25 cellular contexts compared by ENCODE assay signal in genomic region chr3:105904251-105904650, GRCh38.
"Had no signal": no experiment of that assay in that cellular context is flagged by ENCODE, and none has a peak within 500 bp of the region (broad histone marks: within the 10 kb centered on the region; RNA-seq: fewer than 3 reads in every experiment).

No MANE protein-coding gene starts in this region.

- H3K9ac ChIP-seq: KMS-11 had no signal

- H3K4me2 ChIP-seq: KMS-11 had no signal

- H3K27me3 Mint-ChIP-seq: activated CD8-positive, alpha-beta T cell treated with anti-CD3 and anti-CD28 coated beads for 36 hours; activated naive CD8-positive, alpha-beta T cell treated with anti-CD3 and anti-CD28 coated beads, Interleukin-2, amount 50 U/mL, for 24 hours had no signal

- H3K27ac ChIP-seq: KMS-11, Peyer's patch, RWPE1, SJSA1 had no signal

- H3K36me3 ChIP-seq: MG63, Peyer's patch, SJSA1 had no signal

- H3K9me3 ChIP-seq: MG63, Peyer's patch, SJSA1 had no signal

- H3K27ac Mint-ChIP-seq: activated CD8-positive, alpha-beta T cell treated with anti-CD3 and anti-CD28 coated beads for 36 hours; activated naive CD4-positive, alpha-beta T cell treated with anti-CD3 and anti-CD28 coated beads, Interleukin-2, amount 50 U/mL, for 72 hours; activated naive CD8-positive, alpha-beta T cell treated with anti-CD3 and anti-CD28 coated beads, Interleukin-2, amount 50 U/mL, for 24 hours; activated T-helper 1 cell treated with anti-CD3 and anti-CD28 coated beads, Interleukin-12 subunit alpha, Interleukin-12 subunit beta, Interleukin-2, Interleukin-4 antibody, amounts not matched to agents 30 ng/mL and 10 ng/mL and 1 ng/mL, durations not matched to agents 14 hours and 24 hours and 36 hours had no signal

- H3K4me3 Mint-ChIP-seq: activated CD8-positive, alpha-beta T cell treated with anti-CD3 and anti-CD28 coated beads for 36 hours; activated naive CD8-positive, alpha-beta T cell treated with anti-CD3 and anti-CD28 coated beads, Interleukin-2, amount 50 U/mL, for 24 hours; activated T-helper 1 cell treated with anti-CD3 and anti-CD28 coated beads, Interleukin-12 subunit alpha, Interleukin-12 subunit beta, Interleukin-2, Interleukin-4 antibody, amounts not matched to agents 30 ng/mL and 10 ng/mL and 1 ng/mL, durations not matched to agents 14 hours and 24 hours and 36 hours had no signal

- H3K4me3 ChIP-seq: MG63, Peyer's patch, SJSA1 had no signal

- DNase-seq: activated CD4-positive, alpha-beta T cell treated with anti-CD3 and anti-CD28 coated beads for 4 hours; activated CD8-positive, alpha-beta memory T cell treated with anti-CD3 and anti-CD28 coated beads, Interleukin-2, amount 50 U/mL, for 4 hours; activated CD8-positive, alpha-beta T cell treated with anti-CD3 and anti-CD28 coated beads for 36 hours; activated effector memory CD4-positive, alpha-beta T cell treated with Interleukin-2 at 50 U/mL for 16 hours; activated naive CD4-positive, alpha-beta T cell; activated naive CD8-positive, alpha-beta T cell treated with anti-CD3 and anti-CD28 coated beads, Interleukin-2, amount 50 U/mL, for 24 hours; activated T-cell treated with anti-CD3 and anti-CD28 coated beads, Interleukin-2, amount 50 U/mL, for 1 hour; amniotic stem cell; cerebellar nuclear complex; MV-4-11; NCI-H1092 treated with DMSO at 0.1 percent for 48 hours; NCI-H1417 treated with DMSO at 0.1 percent for 48 hours; NCI-H1694; NCI-H2107; NCI-H510A treated with DMSO at 0.1 percent for 48 hours; NCI-H69; Peyer's patch; Right ventricle myocardium superior; SW 1271 had no signal

- H3K27me3 ChIP-seq: MG63, Peyer's patch, SJSA1 had no signal

- H3K4me1 ChIP-seq: Peyer's patch, SJSA1 had no signal
